In the genomic region with DNA sequence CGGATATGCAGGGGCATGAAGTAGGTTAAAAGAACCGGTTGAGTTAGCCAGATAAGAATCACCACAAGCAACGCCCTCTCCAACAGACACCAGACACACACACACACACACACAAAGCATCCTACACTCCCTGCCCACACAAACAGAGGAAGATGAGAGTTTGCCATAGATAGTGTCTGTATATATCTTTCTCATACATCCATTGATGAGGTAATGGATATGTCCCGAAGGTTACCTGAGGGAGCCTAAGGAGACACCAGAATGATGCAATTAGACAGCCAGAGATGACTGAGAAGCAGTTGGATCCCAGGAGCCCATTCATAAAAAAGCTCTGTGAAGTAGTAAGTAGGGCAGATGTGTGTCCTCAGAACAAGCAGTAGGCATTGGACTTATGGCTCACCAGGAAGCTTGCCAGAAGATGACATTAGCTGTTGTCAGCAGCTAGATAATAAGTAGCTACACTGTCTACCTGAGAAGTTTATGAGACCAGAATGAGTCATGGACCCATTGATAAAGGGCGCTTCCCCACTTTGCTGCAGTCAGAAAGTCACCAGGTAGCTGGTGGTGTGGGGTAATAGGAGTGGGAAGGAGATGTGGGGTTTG, we compare ENCODE assay signal across 17 cellular contexts.
A peak's percentile ranks its signal among the peaks of the same experiment; 100 is the strongest.
DNase-seq lines count a peak whose midpoint lies in the region; ATAC-seq lines count a peak whose summit lies in the region.
"Had no signal": no experiment of that assay in that cellular context is flagged by ENCODE, and none has a peak within 500 bp of the region (broad histone marks: within the 10 kb centered on the region; RNA-seq: fewer than 3 reads in every experiment).

No MANE protein-coding gene starts in this region.

- no peaks in the 10 kb centered on the region for H3K36me3 ChIP-seq in BLaER1 treated with 17β-estradiol and CSF1 and Interleukin-3, amounts not matched to agents 10 nM and 100 nM
- H3K36me3 ChIP-seq: SJSA1, vagina had no signal

- H3K9me3 ChIP-seq in BLaER1 treated with 17β-estradiol and CSF1 and Interleukin-3, amounts not matched to agents 10 nM and 100 nM (replicated peaks in 1 of 11): 0 out of 22 replicates have a peak, but pooled peaks cover 0 to under 1% (median 0%) of the 10 kb centered on the region in 11 experiments
- H3K9me3 ChIP-seq: psoas muscle, SJSA1, vagina had no signal

- ATAC-seq in GM21529 (IDR thresholded peaks at IDR 0.05; ENCODE audit: unreplicated experiment) (no peak), GM19455 (IDR thresholded peaks at IDR 0.05; ENCODE audit: unreplicated experiment) (no peak), HG03280 (IDR thresholded peaks at IDR 0.05; ENCODE audit: unreplicated experiment) (no peak)
- ATAC-seq: activated CD8-positive, alpha-beta memory T cell treated with anti-CD3 and anti-CD28 coated beads, Interleukin-2, amount 10 ng/mL, durations not matched to agents 7 days and 5 days; psoas muscle had no signal

- no peak overlapping the region for H3K4me3 Mint-ChIP-seq in activated naive CD8-positive, alpha-beta T cell treated with anti-CD3 and anti-CD28 coated beads for 36 hours
- H3K4me3 Mint-ChIP-seq: activated CD8-positive, alpha-beta memory T cell treated with anti-CD3 and anti-CD28 coated beads, Interleukin-2, amount 10 ng/mL, durations not matched to agents 7 days and 5 days; activated naive CD8-positive, alpha-beta T cell treated with anti-CD3 and anti-CD28 coated beads, Interleukin-2, amount 10 ng/mL, durations not matched to agents 7 days and 5 days; B cell had no signal

- no peaks in the 10 kb centered on the region for H3K27me3 Mint-ChIP-seq in activated naive CD8-positive, alpha-beta T cell treated with anti-CD3 and anti-CD28 coated beads for 36 hours
- H3K27me3 Mint-ChIP-seq: activated CD8-positive, alpha-beta memory T cell treated with anti-CD3 and anti-CD28 coated beads, Interleukin-2, amount 10 ng/mL, durations not matched to agents 7 days and 5 days; activated naive CD8-positive, alpha-beta T cell treated with anti-CD3 and anti-CD28 coated beads, Interleukin-2, amount 10 ng/mL, durations not matched to agents 7 days and 5 days; B cell had no signal

- no peaks in the 10 kb centered on the region for H3K9me3 Mint-ChIP-seq in activated naive CD8-positive, alpha-beta T cell treated with anti-CD3 and anti-CD28 coated beads for 36 hours
- H3K9me3 Mint-ChIP-seq: activated naive CD8-positive, alpha-beta T cell treated with anti-CD3 and anti-CD28 coated beads, Interleukin-2, amount 10 ng/mL, durations not matched to agents 7 days and 5 days had no signal

- H3K36me3 Mint-ChIP-seq in activated naive CD8-positive, alpha-beta T cell treated with anti-CD3 and anti-CD28 coated beads for 36 hours: no peaks in the 10 kb centered on the region
- H3K36me3 Mint-ChIP-seq: activated CD8-positive, alpha-beta memory T cell treated with anti-CD3 and anti-CD28 coated beads, Interleukin-2, amount 10 ng/mL, durations not matched to agents 7 days and 5 days; activated naive CD8-positive, alpha-beta T cell treated with anti-CD3 and anti-CD28 coated beads, Interleukin-2, amount 10 ng/mL, durations not matched to agents 7 days and 5 days had no signal

- no peak overlapping the region for H3K9ac ChIP-seq in BLaER1 treated with 17β-estradiol and CSF1 and Interleukin-3, amounts not matched to agents 10 nM and 100 nM

- H3K27me3 ChIP-seq in BLaER1 treated with 17β-estradiol and CSF1 and Interleukin-3, amounts not matched to agents 10 nM and 100 nM: no peaks in the 10 kb centered on the region
- H3K27me3 ChIP-seq: SJSA1, vagina had no signal

- H3K27ac ChIP-seq in BLaER1 treated with 17β-estradiol and CSF1 and Interleukin-3, amounts not matched to agents 10 nM and 100 nM: no peak overlapping the region
- H3K27ac ChIP-seq: psoas muscle, SJSA1, vagina had no signal

- H4K20me1 ChIP-seq in BLaER1 treated with 17β-estradiol and CSF1 and Interleukin-3, amounts not matched to agents 10 nM and 100 nM: no peaks in the 10 kb centered on the region

- no peak overlapping the region for H3K4me3 ChIP-seq in BLaER1 treated with 17β-estradiol and CSF1 and Interleukin-3, amounts not matched to agents 10 nM and 100 nM
- H3K4me3 ChIP-seq: psoas muscle, SJSA1, vagina had no signal

- peaks cover 2 to 36% (median 24%) of the 10 kb centered on the region in 10 experiments for H3K4me1 ChIP-seq in BLaER1 treated with 17β-estradiol and CSF1 and Interleukin-3, amounts not matched to agents 10 nM and 100 nM
- H3K4me1 ChIP-seq: psoas muscle, SJSA1, vagina had no signal

- peak; percentile 18 for DNase-seq in HK-2 (ENCODE audit: unreplicated experiment)
- peak; percentile 6 for DNase-seq in amniotic epithelial cell (ENCODE audit: low read depth)
- peak; percentile 92 for DNase-seq in kidney tubule cell (ENCODE audit: low spot score)
- no peak for DNase-seq in activated naive CD8-positive, alpha-beta T cell treated with anti-CD3 and anti-CD28 coated beads for 36 hours
- DNase-seq: activated CD8-positive, alpha-beta memory T cell treated with anti-CD3 and anti-CD28 coated beads, Interleukin-2, amount 10 ng/mL, durations not matched to agents 7 days and 5 days; activated naive CD8-positive, alpha-beta T cell treated with anti-CD3 and anti-CD28 coated beads, Interleukin-2, amount 10 ng/mL, durations not matched to agents 7 days and 5 days; NCI-H146; NCI-H526 treated with DMSO at 0.1 percent for 48 hours; psoas muscle; stimulated activated CD4-positive, alpha-beta T cell treated with anti-CD3 and anti-CD28 coated beads, Interleukin-2, amount 100 ng/mL, for 24 hours had no signal

- no peaks in the 10 kb centered on the region for H3K4me1 Mint-ChIP-seq in activated naive CD8-positive, alpha-beta T cell treated with anti-CD3 and anti-CD28 coated beads for 36 hours
- H3K4me1 Mint-ChIP-seq: activated CD8-positive, alpha-beta memory T cell treated with anti-CD3 and anti-CD28 coated beads, Interleukin-2, amount 10 ng/mL, durations not matched to agents 7 days and 5 days; activated naive CD8-positive, alpha-beta T cell treated with anti-CD3 and anti-CD28 coated beads, Interleukin-2, amount 10 ng/mL, durations not matched to agents 7 days and 5 days; B cell had no signal

- H3K27ac Mint-ChIP-seq in activated naive CD8-positive, alpha-beta T cell treated with anti-CD3 and anti-CD28 coated beads for 36 hours: no peak overlapping the region
- H3K27ac Mint-ChIP-seq: activated CD8-positive, alpha-beta memory T cell treated with anti-CD3 and anti-CD28 coated beads, Interleukin-2, amount 10 ng/mL, durations not matched to agents 7 days and 5 days; activated naive CD8-positive, alpha-beta T cell treated with anti-CD3 and anti-CD28 coated beads, Interleukin-2, amount 10 ng/mL, durations not matched to agents 7 days and 5 days; B cell had no signal

- peak overlapping the region in 8 of 11 experiments; percentile 13 to 41 (median 34); a peak in 12 of 22 replicates for H3K4me2 ChIP-seq in BLaER1 treated with 17β-estradiol and CSF1 and Interleukin-3, amounts not matched to agents 10 nM and 100 nM
